Comparison of ENCODE assay signal across 16 cellular contexts in genomic region chr6:21728141-21728540, GRCh38.
A peak's percentile ranks its signal among the peaks of the same experiment; 100 is the strongest.
DNase-seq lines count a peak whose midpoint lies in the region; ATAC-seq and TF ChIP-seq lines count a peak whose summit lies in the region.
"Had no signal": no experiment of that assay in that cellular context is flagged by ENCODE, and none has a peak within 500 bp of the region (broad histone marks: within the 10 kb centered on the region; RNA-seq: fewer than 3 reads in every experiment).

No MANE protein-coding gene starts in this region.

- H3F3A ChIP-seq in GM23338 (replicated peaks; ENCODE audit: low read depth), result 0 out of 2 replicates have a peak, but pooled peaks cover 12% of the 10 kb centered on the region

- H3K36me3 ChIP-seq in GM23338 (ENCODE audit: insufficient read depth) (no peaks in the 10 kb centered on the region), endodermal cell (ENCODE audit: control insufficient read depth, insufficient read depth, low read length) (peaks cover 56% of the 10 kb centered on the region), neutrophil (no peaks in the 10 kb centered on the region)
- H3K36me3 ChIP-seq: BLaER1 had no signal

- H3K9me3 ChIP-seq in endodermal cell (ENCODE audit: control insufficient read depth, low read length), result no peaks in the 10 kb centered on the region
- H3K9me3 ChIP-seq in neutrophil, result no peaks in the 10 kb centered on the region
- H3K9me3 ChIP-seq: BLaER1 had no signal

- H3K27me3 ChIP-seq in GM23338 (ENCODE audit: insufficient read depth), result no peaks in the 10 kb centered on the region
- H3K27me3 ChIP-seq in endodermal cell (ENCODE audit: control insufficient read depth, insufficient read depth, low read length, poor library complexity, severe bottlenecking), result no peaks in the 10 kb centered on the region
- no peaks in the 10 kb centered on the region for H3K27me3 ChIP-seq in neutrophil
- H3K27me3 ChIP-seq: BLaER1 had no signal

- H3K4me1 Mint-ChIP-seq in GM23338 (peaks cover 60% of the 10 kb centered on the region), endodermal cell (peaks cover 44% of the 10 kb centered on the region)
- H3K4me1 Mint-ChIP-seq in naive thymus-derived CD8-positive, alpha-beta T cell, result no peaks in the 10 kb centered on the region

- no peak for ATAC-seq in GM23338
- ATAC-seq in naive thymus-derived CD8-positive, alpha-beta T cell, result no peak
- ATAC-seq: CD8-positive, alpha-beta T cell had no signal

- no peak for DNase-seq in GM23338 (ENCODE audit: low spot score)
- no peak for DNase-seq in endodermal cell
- DNase-seq in stimulated activated CD4-positive, alpha-beta T cell treated with anti-CD3 and anti-CD28 coated beads, Interleukin-15, amount 100 ng/mL, for 24 hours, result no peak
- DNase-seq in naive thymus-derived CD8-positive, alpha-beta T cell, result no peak
- no peak for DNase-seq in A172 (ENCODE audit: low spot score)
- DNase-seq: 8988T; CD4-positive, CD25-positive, alpha-beta regulatory T cell; CD8-positive, alpha-beta T cell; DMS 273 treated with DMSO at 0.1 percent for 48 hours; DMS79; GF-D8; GOT3; HCEC 1CT had no signal

- no peak overlapping the region for H3K4me3 ChIP-seq in GM23338
- no peak overlapping the region for H3K4me3 ChIP-seq in endodermal cell (ENCODE audit: low read length)
- H3K4me3 ChIP-seq in neutrophil (ENCODE audit: low read depth in 1 of 2, low read length in 1 of 2), result no peak overlapping the region
- H3K4me3 ChIP-seq: BLaER1 had no signal

- peaks cover 14% of the 10 kb centered on the region for H3K36me3 Mint-ChIP-seq in GM23338 (ENCODE audit: low read depth)
- H3K36me3 Mint-ChIP-seq in endodermal cell (ENCODE audit: low read depth), result peaks cover 23% of the 10 kb centered on the region
- H3K36me3 Mint-ChIP-seq in naive thymus-derived CD8-positive, alpha-beta T cell, result no peaks in the 10 kb centered on the region
- H3K36me3 Mint-ChIP-seq: CD4-positive, CD25-positive, alpha-beta regulatory T cell; CD8-positive, alpha-beta T cell had no signal

- H3K27ac Mint-ChIP-seq in GM23338 (peak overlapping the region; percentile 63; the same call in 1 of the 2 replicates), endodermal cell (peak overlapping the region; percentile 70)
- no peak overlapping the region for H3K27ac Mint-ChIP-seq in naive thymus-derived CD8-positive, alpha-beta T cell
- H3K27ac Mint-ChIP-seq: CD4-positive, CD25-positive, alpha-beta regulatory T cell; CD8-positive, alpha-beta T cell had no signal

- H3K4me1 ChIP-seq in GM23338 (ENCODE audit: insufficient read depth) (peaks cover 54% of the 10 kb centered on the region), endodermal cell (ENCODE audit: control insufficient read depth, insufficient read depth, low read length) (peaks cover 15% of the 10 kb centered on the region), neutrophil (ENCODE audit: control insufficient read depth in 1 of 2, insufficient read depth in 1 of 2, low read depth in 1 of 2, low read length in 1 of 2) (peaks cover 45 to 50% of the 10 kb centered on the region in 2 experiments)
- H3K4me1 ChIP-seq: BLaER1 had no signal

- no peak overlapping the region for H3K9ac ChIP-seq in endodermal cell (ENCODE audit: extremely low read depth, low read length, poor library complexity, severe bottlenecking)
- H3K9ac ChIP-seq: BLaER1 had no signal

- no peak overlapping the region for H2AFZ ChIP-seq in GM23338

- peaks cover 100% of the 10 kb centered on the region for H3K79me2 ChIP-seq in GM23338 (replicated peaks; ENCODE audit: insufficient read depth)

- no peaks in the 10 kb centered on the region for H3K9me2 ChIP-seq in GM23338 (ENCODE audit: insufficient read depth)

- H3K27me3 Mint-ChIP-seq in GM23338 (ENCODE audit: insufficient read depth, low read depth, poor library complexity) (peaks cover 10% of the 10 kb centered on the region), endodermal cell (ENCODE audit: insufficient read depth) (no peaks in the 10 kb centered on the region)
- H3K27me3 Mint-ChIP-seq in naive thymus-derived CD8-positive, alpha-beta T cell, result peaks cover 0 to 4% (median 0%) of the 10 kb centered on the region in 5 donors
- H3K27me3 Mint-ChIP-seq: CD4-positive, CD25-positive, alpha-beta regulatory T cell had no signal

- POLR2A ChIA-PET in naive thymus-derived CD8-positive, alpha-beta T cell (lab: Charles Lee), result no interaction called here

- H3K27ac ChIP-seq in GM23338 (ENCODE audit: low read depth) (peak overlapping the region; percentile 21; the same call in 1 of the 2 replicates), endodermal cell (ENCODE audit: low read depth, low read length) (no peak overlapping the region), neutrophil (peak overlapping the region; percentile 56)
- H3K27ac ChIP-seq: BLaER1, C4-2B had no signal

- no peak overlapping the region for H3K4me3 Mint-ChIP-seq in GM23338
- H3K4me3 Mint-ChIP-seq in endodermal cell, result no peak overlapping the region
- no peak overlapping the region for H3K4me3 Mint-ChIP-seq in naive thymus-derived CD8-positive, alpha-beta T cell
- H3K4me3 Mint-ChIP-seq: CD4-positive, CD25-positive, alpha-beta regulatory T cell; CD8-positive, alpha-beta T cell had no signal

- 87 to 94% methylated on average over 7 of the region's 7 CpGs for WGBS in endodermal cell (ENCODE audit: insufficient coverage in 1 of 2, insufficient read length in 1 of 2), 2 experiments

- H4K20me1 ChIP-seq in GM23338 (replicated peaks; ENCODE audit: insufficient read depth), result peaks cover 11% of the 10 kb centered on the region
- H4K20me1 ChIP-seq: BLaER1 had no signal

- H3K4me2 ChIP-seq in GM23338, result no peak overlapping the region
- H3K4me2 ChIP-seq: BLaER1 had no signal

- no peaks in the 10 kb centered on the region for H3K9me3 Mint-ChIP-seq in GM23338
- H3K9me3 Mint-ChIP-seq in endodermal cell, result no peaks in the 10 kb centered on the region
- no peaks in the 10 kb centered on the region for H3K9me3 Mint-ChIP-seq in naive thymus-derived CD8-positive, alpha-beta T cell
- H3K9me3 Mint-ChIP-seq: CD8-positive, alpha-beta T cell had no signal

- TF ChIP-seq CTCF in GM23338 (conservative IDR thresholded peaks at IDR 0.05; ENCODE audit: low read depth in 2 of 2), result no peak
- TF ChIP-seq CTCF in endodermal cell (conservative IDR thresholded peaks at IDR 0.05), result no peak
- TF ChIP-seq CTCF in neutrophil (IDR thresholded peaks at IDR 0.05), result no peak

TF ChIP-seq in GM23338, 12 proteins besides CTCF, POLR2A, EP300 and RAD21 (continues in another document):
- no peak for TF ChIP-seq EZH2phosphoT487 (IDR thresholded peaks at IDR 0.05; ENCODE audit: unreplicated experiment)
- TF ChIP-seq EZH2 (IDR thresholded peaks at IDR 0.05; ENCODE audit: low read depth, unreplicated experiment), result no peak
- no peak for TF ChIP-seq REST (IDR thresholded peaks at IDR 0.05; ENCODE audit: unreplicated experiment)
- no peak for TF ChIP-seq STAT1 (IDR thresholded peaks at IDR 0.05; ENCODE audit: unreplicated experiment)
- TF ChIP-seq POLR2AphosphoS5 (IDR thresholded peaks at IDR 0.05; ENCODE audit: low read depth), result no peak
- no peak for TF ChIP-seq ETS1 (IDR thresholded peaks at IDR 0.05)
- TF ChIP-seq ZNF114 (CRISPR knock-in tag; IDR thresholded peaks at IDR 0.05), result no peak

Comparison
In these comparisons a context has a peak if more than half of its experiments do, and no peak if none do; other contexts are left out.
1. H3K27ac Mint-ChIP-seq: peak in GM23338 (single experiment) and endodermal cell (single experiment); none in naive thymus-derived CD8-positive, alpha-beta T cell (0 of 10).